Comparison of ENCODE assay signal across 11 cellular contexts in genomic region chr3:62567097-62568021, GRCh38.
DNase-seq lines count a peak whose midpoint lies in the region; ATAC-seq and TF ChIP-seq lines count a peak whose summit lies in the region.
"Had no signal": no experiment of that assay in that cellular context is flagged by ENCODE, and none has a peak within 500 bp of the region (broad histone marks: within the 10 kb centered on the region; RNA-seq: fewer than 3 reads in every experiment).

No MANE protein-coding gene starts in this region.

- H3K27me3 ChIP-seq in GM23338 (ENCODE audit: insufficient read depth) (no peaks in the 10 kb centered on the region), right cardiac atrium (ENCODE audit: control insufficient read depth, insufficient read depth) (no peaks in the 10 kb centered on the region)

- H3K27ac Mint-ChIP-seq in GM23338 (peak overlapping the region; percentile 5; the same call in 1 of the 2 replicates), immature natural killer cell (no peak overlapping the region)
- no peak overlapping the region for H3K27ac Mint-ChIP-seq in stimulated activated effector memory CD8-positive, alpha-beta T cell treated with anti-CD3 and anti-CD28 coated beads, Interleukin-12 subunit alpha, Interleukin-12 subunit beta, amount 100 ng/mL, for 72 hours
- H3K27ac Mint-ChIP-seq: activated CD8-positive, alpha-beta memory T cell treated with anti-CD3 and anti-CD28 coated beads, Interleukin-2, amount 10 ng/mL, durations not matched to agents 7 days and 5 days; stimulated activated naive B cell treated with anti-CD40 and anti-IgM and Interleukin-4, amounts not matched to agents 10 μg/mL and 1 μg/mL and 100 μg/mL, for 72 hours had no signal

- no peaks in the 10 kb centered on the region for H3F3A ChIP-seq in GM23338 (replicated peaks; ENCODE audit: low read depth)

- H3K4me3 ChIP-seq in GM23338 (no peak overlapping the region), astrocyte of the spinal cord (ENCODE audit: low read depth, low read length) (no peak overlapping the region), right cardiac atrium (ENCODE audit: low read length) (no peak overlapping the region)
- H3K4me3 ChIP-seq: skin epidermis had no signal

- H3K79me2 ChIP-seq in GM23338 (replicated peaks; ENCODE audit: insufficient read depth), result no peaks in the 10 kb centered on the region

- TF ChIP-seq CTCF in GM23338 (conservative IDR thresholded peaks at IDR 0.05; ENCODE audit: low read depth in 2 of 2) (no peak), astrocyte of the spinal cord (IDR thresholded peaks at IDR 0.05; ENCODE audit: low read depth, low read length) (no peak)

- H3K9me2 ChIP-seq in GM23338 (ENCODE audit: insufficient read depth), result no peaks in the 10 kb centered on the region

- no peaks in the 10 kb centered on the region for H3K36me3 ChIP-seq in GM23338 (ENCODE audit: insufficient read depth)

- ATAC-seq in GM23338, result peak; percentile 36; the same call in 2 of the 3 replicates
- peak; percentile 94 to 95 for ATAC-seq in right cardiac atrium
- ATAC-seq in HG02610 (IDR thresholded peaks at IDR 0.05; ENCODE audit: unreplicated experiment), result no peak
- no peak for ATAC-seq in stimulated activated effector memory CD8-positive, alpha-beta T cell treated with anti-CD3 and anti-CD28 coated beads, Interleukin-12 subunit alpha, Interleukin-12 subunit beta, amount 100 ng/mL, for 72 hours
- ATAC-seq: activated CD8-positive, alpha-beta memory T cell treated with anti-CD3 and anti-CD28 coated beads, Interleukin-2, amount 10 ng/mL, durations not matched to agents 7 days and 5 days; stimulated activated naive B cell treated with anti-CD40 and anti-IgM and Interleukin-4, amounts not matched to agents 10 μg/mL and 1 μg/mL and 100 μg/mL, for 72 hours had no signal

- 39% methylated on average over 11 of the region's 11 CpGs for WGBS in right cardiac atrium

- H3K27me3 Mint-ChIP-seq in GM23338 (ENCODE audit: insufficient read depth, low read depth, poor library complexity), result peaks cover 4% of the 10 kb centered on the region
- H3K27me3 Mint-ChIP-seq in immature natural killer cell (ENCODE audit: low read depth in 3 of 3), result peaks cover 0 to 2% (median 1%) of the 10 kb centered on the region in 3 donors
- H3K27me3 Mint-ChIP-seq: activated CD8-positive, alpha-beta memory T cell treated with anti-CD3 and anti-CD28 coated beads, Interleukin-2, amount 10 ng/mL, durations not matched to agents 7 days and 5 days had no signal

- DNase-seq in GM23338 (ENCODE audit: low spot score) (no peak), astrocyte of the spinal cord (ENCODE audit: low read depth, low spot score) (peak; percentile 66), right cardiac atrium (peak; percentile 64 to 79 (median 70)), stromal cell of bone marrow (ENCODE audit: low read depth) (peak; percentile 82), immature natural killer cell (no peak)
- no peak for DNase-seq in stimulated activated effector memory CD8-positive, alpha-beta T cell treated with anti-CD3 and anti-CD28 coated beads, Interleukin-12 subunit alpha, Interleukin-12 subunit beta, amount 100 ng/mL, for 72 hours (ENCODE audit: low spot score in 2 of 2)
- DNase-seq in stimulated activated CD4-positive, alpha-beta T cell treated with anti-CD3 and anti-CD28 coated beads, Interleukin-12 subunit alpha, Interleukin-12 subunit beta, amount 100 ng/mL, for 4 hours, result no peak
- DNase-seq: activated CD8-positive, alpha-beta memory T cell treated with anti-CD3 and anti-CD28 coated beads, Interleukin-2, amount 10 ng/mL, durations not matched to agents 7 days and 5 days; stimulated activated naive B cell treated with anti-CD40 and anti-IgM and Interleukin-4, amounts not matched to agents 10 μg/mL and 1 μg/mL and 100 μg/mL, for 72 hours had no signal

- H3K9me3 ChIP-seq in right cardiac atrium (ENCODE audit: control insufficient read depth, low read length), result no peaks in the 10 kb centered on the region

- no peaks in the 10 kb centered on the region for H4K20me1 ChIP-seq in GM23338 (replicated peaks; ENCODE audit: insufficient read depth)

- H3K27ac ChIP-seq in GM23338 (ENCODE audit: low read depth) (no peak overlapping the region), right cardiac atrium (ENCODE audit: low read length) (peak overlapping the region; percentile 26)

- no peaks in the 10 kb centered on the region for H3K4me1 ChIP-seq in GM23338 (ENCODE audit: insufficient read depth)
- peaks cover 5% of the 10 kb centered on the region for H3K4me1 ChIP-seq in right cardiac atrium (ENCODE audit: control insufficient read depth, insufficient read depth, low read length)

- H2AFZ ChIP-seq in GM23338, result no peak overlapping the region

- no peak overlapping the region for H3K4me2 ChIP-seq in GM23338

- H3K4me1 Mint-ChIP-seq in GM23338 (peaks cover 3% of the 10 kb centered on the region), immature natural killer cell (no peaks in the 10 kb centered on the region)
- no peaks in the 10 kb centered on the region for H3K4me1 Mint-ChIP-seq in stimulated activated effector memory CD8-positive, alpha-beta T cell treated with anti-CD3 and anti-CD28 coated beads, Interleukin-12 subunit alpha, Interleukin-12 subunit beta, amount 100 ng/mL, for 72 hours
- H3K4me1 Mint-ChIP-seq: activated CD8-positive, alpha-beta memory T cell treated with anti-CD3 and anti-CD28 coated beads, Interleukin-2, amount 10 ng/mL, durations not matched to agents 7 days and 5 days; stimulated activated naive B cell treated with anti-CD40 and anti-IgM and Interleukin-4, amounts not matched to agents 10 μg/mL and 1 μg/mL and 100 μg/mL, for 72 hours had no signal

- H3K9me3 Mint-ChIP-seq in GM23338 (no peaks in the 10 kb centered on the region), immature natural killer cell (peaks cover 0 to 7% (median 3%) of the 10 kb centered on the region in 6 donors)
- H3K9me3 Mint-ChIP-seq in stimulated activated effector memory CD8-positive, alpha-beta T cell treated with anti-CD3 and anti-CD28 coated beads, Interleukin-12 subunit alpha, Interleukin-12 subunit beta, amount 100 ng/mL, for 72 hours, result no peaks in the 10 kb centered on the region
- H3K9me3 Mint-ChIP-seq: stimulated activated naive B cell treated with anti-CD40 and anti-IgM and Interleukin-4, amounts not matched to agents 10 μg/mL and 1 μg/mL and 100 μg/mL, for 72 hours had no signal

- intact Hi-C loops in right cardiac atrium (cut with DNase I), result no loop called here

- H3K4me3 Mint-ChIP-seq in GM23338 (no peak overlapping the region), immature natural killer cell (no peak overlapping the region)
- no peak overlapping the region for H3K4me3 Mint-ChIP-seq in stimulated activated effector memory CD8-positive, alpha-beta T cell treated with anti-CD3 and anti-CD28 coated beads, Interleukin-12 subunit alpha, Interleukin-12 subunit beta, amount 100 ng/mL, for 72 hours
- H3K4me3 Mint-ChIP-seq: activated CD8-positive, alpha-beta memory T cell treated with anti-CD3 and anti-CD28 coated beads, Interleukin-2, amount 10 ng/mL, durations not matched to agents 7 days and 5 days; stimulated activated naive B cell treated with anti-CD40 and anti-IgM and Interleukin-4, amounts not matched to agents 10 μg/mL and 1 μg/mL and 100 μg/mL, for 72 hours had no signal

- H3K36me3 Mint-ChIP-seq in GM23338 (ENCODE audit: low read depth) (no peaks in the 10 kb centered on the region), immature natural killer cell (no peaks in the 10 kb centered on the region)
- no peaks in the 10 kb centered on the region for H3K36me3 Mint-ChIP-seq in stimulated activated effector memory CD8-positive, alpha-beta T cell treated with anti-CD3 and anti-CD28 coated beads, Interleukin-12 subunit alpha, Interleukin-12 subunit beta, amount 100 ng/mL, for 72 hours
- H3K36me3 Mint-ChIP-seq: activated CD8-positive, alpha-beta memory T cell treated with anti-CD3 and anti-CD28 coated beads, Interleukin-2, amount 10 ng/mL, durations not matched to agents 7 days and 5 days; stimulated activated naive B cell treated with anti-CD40 and anti-IgM and Interleukin-4, amounts not matched to agents 10 μg/mL and 1 μg/mL and 100 μg/mL, for 72 hours had no signal

- in situ Hi-C loops in astrocyte of the spinal cord (cut with HindIII; ENCODE audit: low sequenced_read_pairs), result no loop called here

TF ChIP-seq in GM23338, 12 proteins besides CTCF, POLR2A, EP300 and RAD21 (continues in another document):
- TF ChIP-seq STAT1 (IDR thresholded peaks at IDR 0.05; ENCODE audit: unreplicated experiment) (no peak), ZNF331 (CRISPR knock-in tag; IDR thresholded peaks at IDR 0.05; ENCODE audit: low read depth) (no peak), POLR2AphosphoS5 (IDR thresholded peaks at IDR 0.05; ENCODE audit: low read depth) (no peak), CREB1 (CRISPR knock-in tag; IDR thresholded peaks at IDR 0.05; ENCODE audit: low read depth) (no peak), ETS1 (IDR thresholded peaks at IDR 0.05) (no peak), EZH2phosphoT487 (IDR thresholded peaks at IDR 0.05; ENCODE audit: unreplicated experiment) (no peak), ZNF114 (CRISPR knock-in tag; IDR thresholded peaks at IDR 0.05) (no peak), EZH2 (IDR thresholded peaks at IDR 0.05; ENCODE audit: low read depth, unreplicated experiment) (no peak), JUNB (IDR thresholded peaks at IDR 0.05; ENCODE audit: unreplicated experiment) (no peak)

Comparison
In these comparisons a context has a peak if more than half of its experiments do, and no peak if none do; other contexts are left out.
1. ATAC-seq: peak in GM23338 (single experiment) and right cardiac atrium (2 of 2); none in HG02610 (single experiment) and stimulated activated effector memory CD8-positive, alpha-beta T cell treated with anti-CD3 and anti-CD28 coated beads, Interleukin-12 subunit alpha, Interleukin-12 subunit beta, amount 100 ng/mL, for 72 hours (single experiment).
2. DNase-seq: peak in astrocyte of the spinal cord (single experiment), right cardiac atrium (3 of 3) and stromal cell of bone marrow (single experiment); none in GM23338 (single experiment), immature natural killer cell (0 of 3), stimulated activated effector memory CD8-positive, alpha-beta T cell treated with anti-CD3 and anti-CD28 coated beads, Interleukin-12 subunit alpha, Interleukin-12 subunit beta, amount 100 ng/mL, for 72 hours (0 of 2) and stimulated activated CD4-positive, alpha-beta T cell treated with anti-CD3 and anti-CD28 coated beads, Interleukin-12 subunit alpha, Interleukin-12 subunit beta, amount 100 ng/mL, for 4 hours (single experiment).